ENCODE assay signal across 23 cellular contexts in the genomic region with DNA sequence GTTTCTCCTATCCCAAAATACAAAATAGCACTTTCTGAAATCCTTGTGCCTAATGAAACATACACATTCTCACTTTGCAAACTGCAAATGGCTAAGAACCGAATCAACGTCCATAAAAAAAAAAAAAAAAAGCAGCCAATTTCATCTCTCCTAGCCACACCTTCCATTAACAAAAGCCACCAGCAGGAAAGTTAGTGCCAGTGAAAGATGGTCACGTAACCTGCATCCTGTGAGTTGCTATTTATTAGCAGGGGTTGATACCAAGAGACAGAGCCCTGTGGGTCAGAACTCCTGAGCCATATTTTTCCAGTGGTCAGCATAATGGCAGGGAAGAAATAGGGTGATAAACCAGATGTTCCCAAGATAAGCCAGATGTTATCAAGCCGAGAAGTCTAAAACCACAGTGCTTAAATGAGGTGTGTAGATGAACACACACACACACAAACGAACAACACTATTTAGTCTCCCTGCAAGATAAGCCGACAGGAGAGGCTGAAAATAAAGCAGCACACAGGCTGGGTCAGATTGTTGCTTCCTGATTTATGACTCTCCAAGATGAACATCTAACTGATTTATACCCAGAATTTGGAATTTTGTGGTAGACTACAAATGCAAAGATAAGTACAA. TPM values are rescaled to one million over a fixed set of nuclear protein-coding genes. Genes with fewer than 3 reads are reported as not detected.
A peak's percentile ranks its signal among the peaks of the same experiment; 100 is the strongest.
DNase-seq lines count a peak whose midpoint lies in the region; ATAC-seq and TF ChIP-seq lines count a peak whose summit lies in the region.
"Had no signal": no experiment of that assay in that cellular context is flagged by ENCODE, and none has a peak within 500 bp of the region (broad histone marks: within the 10 kb centered on the region; RNA-seq: fewer than 3 reads in every experiment).

No MANE protein-coding gene starts in this region.

- peak; percentile 51 for DNase-seq in Caki2 (ENCODE audit: low read depth)
- peak; percentile 16 for DNase-seq in NCI-H69 (lab: John Stamatoyannopoulos, UW)
- DNase-seq in right atrium auricular region (ENCODE audit: low spot score) = no peak
- no peak for DNase-seq in cerebellar cortex (ENCODE audit: low spot score)
- DNase-seq in SIG-M5 treated with dmso at 0.1 percent for 504 hours (lab: John Stamatoyannopoulos, UW; ENCODE audit: unreplicated experiment) = no peak
- DNase-seq in hippocampal formation (lab: John Stamatoyannopoulos, UW) = no peak
- DNase-seq: activated CD4-positive, alpha-beta T cell treated with anti-CD3 and anti-CD28 coated beads, Interleukin-2, amount 50 U/mL, for 4 hours; activated gamma-delta T cell; amniotic stem cell; effector memory CD8-positive, alpha-beta T cell; head of caudate nucleus; Kasumi-1; midbrain; NCI-H1105; NCI-H774; SIG-M5; T-helper 2 cell; testis had no signal

- no peaks in the 10 kb centered on the region for H3K27me3 ChIP-seq in right atrium auricular region
- no peaks in the 10 kb centered on the region for H3K27me3 ChIP-seq in parathyroid adenoma (ENCODE audit: control insufficient read depth, insufficient read depth, low read length)
- H3K27me3 ChIP-seq: neural progenitor cell, testis had no signal

- H3K79me2 ChIP-seq in parathyroid adenoma = peaks cover 3% of the 10 kb centered on the region

- peaks cover 0 to 59% of the 10 kb centered on the region in 2 donors for H3K4me1 ChIP-seq in right atrium auricular region
- H3K4me1 ChIP-seq in parathyroid adenoma = peaks cover 36% of the 10 kb centered on the region
- H3K4me1 ChIP-seq: neural progenitor cell, prostate gland had no signal

- in situ Hi-C loops in Caki2 (cut with HindIII; ENCODE audit: low pct_unique_long_range_greater_than_20kb, low sequenced_read_pairs) = no loop called here

- no peak overlapping the region for H3K9ac ChIP-seq in parathyroid adenoma
- H3K9ac ChIP-seq: neural progenitor cell had no signal

- ATAC-seq in HG02981 (IDR thresholded peaks at IDR 0.05; ENCODE audit: unreplicated experiment) = no peak
- ATAC-seq: effector memory CD8-positive, alpha-beta T cell had no signal

- H3K36me3 ChIP-seq in right atrium auricular region = peaks cover under 1% of the 10 kb centered on the region
- H3K36me3 ChIP-seq in parathyroid adenoma (ENCODE audit: control insufficient read depth, insufficient read depth, low read length) = no peaks in the 10 kb centered on the region
- H3K36me3 ChIP-seq: neural progenitor cell, prostate gland had no signal

- H3K4me3 ChIP-seq in right atrium auricular region = no peak overlapping the region
- peak overlapping the region; percentile 36 for H3K4me3 ChIP-seq in parathyroid adenoma (ENCODE audit: low read depth, low read length)
- H3K4me3 ChIP-seq: neural progenitor cell, prostate gland, testis had no signal

- peak overlapping the region; percentile 70 for H3K4me2 ChIP-seq in parathyroid adenoma (ENCODE audit: low read length)
- H3K4me2 ChIP-seq: neural progenitor cell had no signal

- H3K27ac ChIP-seq in right atrium auricular region = peak overlapping the region; percentile 86 to 94
- H3K27ac ChIP-seq in parathyroid adenoma = peak overlapping the region; percentile 93
- H3K27ac ChIP-seq: neural progenitor cell, VCaP had no signal

- no peaks in the 10 kb centered on the region for H3K9me3 ChIP-seq in right atrium auricular region
- H3K9me3 ChIP-seq in parathyroid adenoma (ENCODE audit: control insufficient read depth, low read length) = no peaks in the 10 kb centered on the region
- H3K9me3 ChIP-seq: prostate gland, testis had no signal

- TF ChIP-seq CTCF in right atrium auricular region (IDR thresholded peaks at IDR 0.05) = no peak
- TF ChIP-seq CTCF in parathyroid adenoma (IDR thresholded peaks at IDR 0.05) = no peak

- H2AFZ ChIP-seq in parathyroid adenoma = no peak overlapping the region
- H2AFZ ChIP-seq: neural progenitor cell had no signal

RNA-seq across cellular contexts. Expression of gene PPARGC1A, which starts 11.5 kb away (rescaled TPM):
- 1.4 and 1.6 TPM in 2 replicates for total RNA-seq in Caki2 (2014; rRNA removed; shearing (Covaris generic); ENCODE audit: low replicate concordance)
- total RNA-seq in right atrium auricular region = 10 to 100 TPM; 41.6 to 72.3 TPM

Comparison
In these comparisons a context has a peak if more than half of its experiments do, and no peak if none do; other contexts are left out.
1. DNase-seq: peak in Caki2 (single experiment) and NCI-H69 (single experiment); none in right atrium auricular region (single experiment), cerebellar cortex (single experiment), SIG-M5 treated with dmso at 0.1 percent for 504 hours (single experiment) and hippocampal formation (0 of 2).
2. RNA of gene PPARGC1A, which starts 11.5 kb away (total RNA-seq): 41.6 to 72.3 TPM in right atrium auricular region; 1.4 to 1.6 TPM in Caki2; every median in the first group is over 10 times any median in the second.